1 cellular context compared by ENCODE assay signal in the genomic region with DNA sequence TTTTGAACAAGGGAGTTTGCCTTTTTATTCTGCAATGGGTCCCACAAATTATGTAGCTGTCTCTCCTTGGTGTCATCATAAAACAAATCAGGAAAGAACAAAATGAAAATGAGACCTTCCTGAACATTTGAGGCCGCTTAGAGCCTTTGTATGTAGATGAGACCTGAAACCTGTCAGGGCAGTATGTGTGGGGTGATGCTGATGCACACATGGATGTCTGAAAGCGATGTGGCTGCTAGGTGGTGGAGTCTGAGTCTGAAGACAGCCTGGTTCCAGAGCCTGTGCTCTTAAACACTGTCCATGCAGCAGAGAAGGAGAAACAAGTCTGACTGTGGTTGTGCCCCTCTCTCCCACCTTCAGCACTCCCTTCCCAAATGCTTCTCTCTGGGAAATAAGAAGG.
TF ChIP-seq lines count a peak whose summit lies in the region.

No MANE protein-coding gene starts in this region.

TF ChIP-seq in GM12878, 131 proteins besides CTCF, POLR2A, EP300 and RAD21 (continued from another document):
- TF ChIP-seq ZBTB40 (IDR thresholded peaks at IDR 0.05; ENCODE audit: borderline replicate concordance) = no peak
